In the genomic region with DNA sequence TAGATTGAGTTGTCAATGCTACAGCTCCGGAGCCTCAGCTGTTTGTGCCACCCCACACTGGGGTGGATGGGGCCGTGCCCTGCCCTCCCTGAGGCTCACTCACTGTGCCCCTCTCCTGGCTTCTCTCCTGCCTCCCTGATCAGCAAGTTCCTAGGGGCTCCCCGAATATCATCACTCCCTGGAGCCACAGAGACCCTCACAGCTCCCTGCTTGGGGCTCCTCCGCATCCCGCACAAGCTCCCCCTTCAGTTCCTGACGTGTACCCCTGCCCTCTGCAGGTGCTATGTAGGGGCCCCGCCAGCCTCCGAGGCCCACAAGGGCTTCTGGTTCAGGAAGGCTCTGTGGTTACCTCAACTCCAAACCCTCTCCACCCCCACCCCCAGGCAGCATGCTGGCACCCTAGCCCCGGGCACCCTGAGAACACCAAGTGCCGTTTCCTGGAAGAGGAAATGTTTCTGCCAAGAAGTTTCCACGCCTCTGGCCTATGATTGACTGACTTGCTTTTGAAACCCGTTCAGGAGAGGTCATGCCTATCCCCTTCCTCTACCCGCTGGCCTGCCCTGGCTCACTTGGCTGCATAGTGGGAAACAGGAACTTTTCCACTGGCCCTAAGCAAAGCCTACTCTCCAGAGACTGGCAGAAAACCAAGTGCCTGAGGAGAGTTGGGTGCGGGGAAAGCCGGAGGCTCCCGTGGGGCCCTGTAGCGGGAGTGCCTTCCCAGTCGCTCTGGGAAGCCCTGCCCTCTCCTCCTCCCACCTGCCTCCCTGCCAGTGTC, we compare ENCODE assay signal across 1 cellular context.
A peak's percentile ranks its signal among the peaks of the same experiment; 100 is the strongest.
TF ChIP-seq lines count a peak whose summit lies in the region.

No MANE protein-coding gene starts in this region.

TF ChIP-seq in liver, 16 proteins besides CTCF, POLR2A, EP300 and RAD21:
- peak; percentile 18 for TF ChIP-seq SP1 (IDR thresholded peaks at IDR 0.05)
